ENCODE assay signal across 1 cellular context in the genomic region with DNA sequence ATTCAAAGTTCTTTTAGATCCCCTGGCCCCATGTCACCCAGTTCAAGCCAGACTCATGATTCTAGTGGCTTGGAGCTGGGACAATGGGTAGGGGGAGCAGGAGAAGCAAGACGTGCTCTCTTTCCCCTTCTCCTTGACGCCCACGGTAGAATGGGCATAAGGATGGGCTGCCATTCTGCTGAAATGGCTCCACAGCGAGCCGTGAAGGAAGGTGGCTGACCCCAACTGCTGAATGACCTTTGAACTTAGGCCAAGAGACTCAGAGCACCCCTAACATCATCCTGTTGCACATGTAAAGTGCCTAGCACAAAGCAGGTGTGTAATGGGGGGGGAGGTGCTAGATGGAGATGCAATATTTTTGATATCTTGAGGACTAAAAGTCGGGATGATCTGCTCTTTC.
TF ChIP-seq lines count a peak whose summit lies in the region.

No MANE protein-coding gene starts in this region.

TF ChIP-seq in K562, 482 proteins besides CTCF, POLR2A, EP300 and RAD21:
- TF ChIP-seq NR2C1 (IDR thresholded peaks at IDR 0.05) (peak; percentile 54), NR2C1 (tag; IDR thresholded peaks at IDR 0.05) (peak; percentile 52; the same call in 1 of the 2 replicates), NR3C1 (CRISPR knock-in tag; IDR thresholded peaks at IDR 0.05) (no peak), ZHX1 (conservative IDR thresholded peaks at IDR 0.05; ENCODE audit: low read length) (no peak)
